ENCODE assay signal across 8 cellular contexts in the genomic region with DNA sequence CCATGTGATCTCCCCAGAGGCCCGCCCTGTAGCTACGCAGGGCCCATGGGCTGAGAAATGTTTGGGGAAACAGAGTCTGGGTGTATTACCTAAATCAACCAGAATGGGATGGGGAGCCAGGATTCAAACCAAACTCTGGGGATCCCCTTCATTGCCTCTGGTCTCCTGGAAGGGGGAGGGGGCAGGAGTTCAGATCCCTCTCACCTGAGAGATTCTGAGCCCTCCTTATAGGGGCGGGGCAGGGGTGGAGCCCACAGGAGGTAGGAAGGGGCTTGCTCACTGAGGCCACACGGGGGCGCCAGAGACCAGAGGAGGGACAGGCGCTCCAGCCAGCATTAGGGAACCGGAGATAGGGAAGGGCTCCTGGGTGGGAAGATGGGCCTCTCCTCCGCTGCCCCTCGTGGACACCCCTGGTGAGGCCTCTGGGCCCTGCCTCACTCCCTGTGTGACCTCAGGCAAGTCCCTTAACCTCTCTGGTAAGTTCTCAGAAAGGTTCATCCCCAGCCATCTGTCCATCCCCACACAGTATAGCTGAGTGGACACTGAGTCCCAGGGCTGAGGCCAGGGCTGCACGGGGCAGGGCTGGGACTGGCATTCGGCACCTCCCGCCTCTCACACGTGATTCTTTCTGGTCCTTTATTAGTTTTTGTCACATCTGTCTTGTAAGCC. TPM values are rescaled to one million over a fixed set of nuclear protein-coding genes. Genes with fewer than 3 reads are reported as not detected.
DNase-seq lines count a peak whose midpoint lies in the region; ATAC-seq and TF ChIP-seq lines count a peak whose summit lies in the region.

No MANE protein-coding gene starts in this region.

- DNase-seq in GM06990 (ENCODE audit: extremely low read depth, insufficient read length) = peak; percentile 80
- DNase-seq in NCI-H1092 (lab: John Stamatoyannopoulos, UW) = peak; percentile 95
- peak; percentile 90 for DNase-seq in SK-MEL-5 (ENCODE audit: low read depth, low spot score)
- DNase-seq in activated gamma-delta T cell treated with Interleukin-2 at 50 U/mL for 16 hours = peak; percentile 94
- peak; percentile 74 for DNase-seq in foreskin melanocyte
- DNase-seq in occipital lobe (lab: John Stamatoyannopoulos, UW) = peak; percentile 74
- DNase-seq in suprapubic skin (ENCODE audit: low spot score in 2 of 2) = peak; percentile 96 to 97

- H3K4me1 ChIP-seq in suprapubic skin = peaks cover 61% of the 10 kb centered on the region

- H3K9me3 ChIP-seq in suprapubic skin = no peaks in the 10 kb centered on the region

- H3K4me3 ChIP-seq in GM06990 (replicated peaks; ENCODE audit: low read depth, low read length) = no peak overlapping the region
- no peak overlapping the region for H3K4me3 ChIP-seq in suprapubic skin

- ATAC-seq in HG03135 (IDR thresholded peaks at IDR 0.05; ENCODE audit: unreplicated experiment) = no peak

- in situ Hi-C loops in SK-MEL-5 (cut with HindIII; ENCODE audit: low pct_unique_long_range_greater_than_20kb, low sequenced_read_pairs) = no loop called here

- H3K36me3 ChIP-seq in GM06990 (ENCODE audit: control insufficient read depth, insufficient read depth, low read length) (peaks cover under 1% of the 10 kb centered on the region; the same call in 1 of the 2 replicates), suprapubic skin (no peaks in the 10 kb centered on the region)

- no peak for TF ChIP-seq POLR2A in suprapubic skin (IDR thresholded peaks at IDR 0.05)

- WGBS in suprapubic skin = 29% methylated on average over 9 of the region's 13 CpGs

- no peaks in the 10 kb centered on the region for H3K27me3 ChIP-seq in GM06990 (replicated peaks; ENCODE audit: control insufficient read depth, insufficient read depth, low read length)
- no peaks in the 10 kb centered on the region for H3K27me3 ChIP-seq in suprapubic skin

- H3K27ac ChIP-seq in suprapubic skin = no peak overlapping the region

- peak; percentile 91 for TF ChIP-seq CTCF in GM06990 (IDR thresholded peaks at IDR 0.05; ENCODE audit: insufficient read depth, low read length, poor library complexity, severe bottlenecking)
- peak; percentile 97 for TF ChIP-seq CTCF in suprapubic skin (IDR thresholded peaks at IDR 0.05)

- no peak for TF ChIP-seq EP300 in suprapubic skin (IDR thresholded peaks at IDR 0.05)

RNA-seq across cellular contexts. Expression of a gene that starts 2.7 kb away (rescaled TPM):
- 1.1 and 1.6 TPM in 2 replicates for total RNA-seq in SK-MEL-5 (2014; rRNA removed; shearing (Covaris generic))
- 2.9 and 3.6 TPM in 2 replicates for polyA plus RNA-seq in SK-MEL-5 (2015; cell fraction: cytosol; rRNA removed)
- polyA plus RNA-seq in SK-MEL-5 (2015; cell fraction: nucleus; rRNA removed) = 2.9 TPM in 2 replicates
- total RNA-seq in occipital lobe = 0.16 TPM
- total RNA-seq in suprapubic skin = 10 to 100 TPM; 42.2 to 64.9 (median 61.1) TPM

RNA-seq across cellular contexts. Expression of a gene that starts 31.3 kb away (rescaled TPM):
- total RNA-seq in SK-MEL-5 (2014; rRNA removed; shearing (Covaris generic)) = 9.7 and 12.6 TPM in 2 replicates
- polyA plus RNA-seq in SK-MEL-5 (2015; cell fraction: cytosol; rRNA removed) = 23.8 and 42.0 TPM in 2 replicates
- 14.1 and 14.9 TPM in 2 replicates for polyA plus RNA-seq in SK-MEL-5 (2015; cell fraction: nucleus; rRNA removed)
- total RNA-seq in occipital lobe = 22.9 TPM
- 10 to 100 TPM; 47.8 to 85.4 (median 76.8) TPM for total RNA-seq in suprapubic skin

RNA-seq across cellular contexts. Expression of a gene that starts 36.8 kb away (rescaled TPM):
- 8.5 and 9.1 TPM in 2 replicates for total RNA-seq in SK-MEL-5 (2014; rRNA removed; shearing (Covaris generic))
- 57.8 and 76.6 TPM in 2 replicates for polyA plus RNA-seq in SK-MEL-5 (2015; cell fraction: cytosol; rRNA removed)
- 103 and 107 TPM in 2 replicates for polyA plus RNA-seq in SK-MEL-5 (2015; cell fraction: nucleus; rRNA removed)
- total RNA-seq in occipital lobe (17.2 TPM), suprapubic skin (10 to 100 TPM; 26.9 to 46.6 (median 36.1) TPM)

RNA-seq across cellular contexts. Expression of a gene that starts 44.1 kb away (rescaled TPM):
- total RNA-seq in SK-MEL-5 (2014; rRNA removed; shearing (Covaris generic)) = 14.9 and 16.3 TPM in 2 replicates
- polyA plus RNA-seq in SK-MEL-5 (2015; cell fraction: cytosol; rRNA removed) = 28.9 and 34.8 TPM in 2 replicates
- polyA plus RNA-seq in SK-MEL-5 (2015; cell fraction: nucleus; rRNA removed) = 43.4 and 44.6 TPM in 2 replicates
- 9.8 TPM for total RNA-seq in occipital lobe
- total RNA-seq in suprapubic skin = 10 to 100 TPM; 13.6 to 20.4 (median 15.3) TPM

Comparison
In these comparisons a context has a peak if more than half of its experiments do, and no peak if none do; other contexts are left out.
1. RNA of a gene that starts 2.7 kb away (total RNA-seq): 42.2 to 64.9 TPM in suprapubic skin; 1.1 to 1.6 TPM in SK-MEL-5 and 0.16 TPM in occipital lobe (single experiment); every median in the first group is over 10 times any median in the second.
2. Peak in every context shown above with its lines, with median percentiles within 50 percentile points of each other: DNase-seq.